ENCODE assay signal across 25 cellular contexts in the genomic region with DNA sequence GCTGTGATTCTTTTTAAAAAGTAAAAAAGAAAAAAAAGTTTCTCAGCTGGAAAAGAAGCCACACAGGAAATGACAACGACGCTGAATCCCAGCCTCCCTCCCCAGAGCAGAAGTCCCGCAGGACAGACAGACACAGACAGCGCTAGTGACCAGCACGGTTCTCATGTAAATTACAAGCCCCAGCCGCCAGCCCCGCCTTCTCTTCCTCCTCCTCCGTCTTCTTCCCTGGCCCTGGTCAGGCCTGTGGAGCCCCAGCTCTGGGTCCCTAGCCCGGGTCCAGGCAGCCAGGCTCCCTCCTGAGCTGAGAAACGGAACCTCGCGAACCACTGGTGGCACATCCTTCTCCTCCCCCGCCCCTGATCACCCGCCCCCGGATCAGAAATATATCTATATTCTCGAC. TPM values are rescaled to one million over a fixed set of nuclear protein-coding genes. Genes with fewer than 3 reads are reported as not detected.
DNase-seq lines count a peak whose midpoint lies in the region; ATAC-seq, FAIRE-seq and TF ChIP-seq lines count a peak whose summit lies in the region.
"Had no signal": no experiment of that assay in that cellular context is flagged by ENCODE, and none has a peak within 500 bp of the region (broad histone marks: within the 10 kb centered on the region; RNA-seq: fewer than 3 reads in every experiment).

No MANE protein-coding gene starts in this region.

- H3K9me3 ChIP-seq in left ventricle myocardium inferior (replicated peaks) = no peaks in the 10 kb centered on the region
- no peaks in the 10 kb centered on the region for H3K9me3 ChIP-seq in GM12878 (replicated peaks; ENCODE audit: control insufficient read depth, insufficient read depth, low read length)
- no peaks in the 10 kb centered on the region for H3K9me3 ChIP-seq in ascending aorta
- H3K9me3 ChIP-seq in MM.1S (replicated peaks; ENCODE audit: insufficient read depth, low read length) = no peaks in the 10 kb centered on the region
- H3K9me3 ChIP-seq: A549, SJSA1 had no signal

- TF ChIP-seq CTCF in left ventricle myocardium inferior (IDR thresholded peaks at IDR 0.05; ENCODE audit: borderline replicate concordance) (no peak), GM12878 (IDR thresholded peaks at IDR 0.05 in 2 of 3, conservative IDR thresholded peaks at IDR 0.05 in 1 of 3; ENCODE audit: control insufficient read depth in 2 of 3, extremely low read depth in 1 of 3, insufficient read depth in 1 of 3, low read depth in 3 of 3, low read length in 3 of 3) (no peak), ascending aorta (IDR thresholded peaks at IDR 0.05) (no peak), MM.1S (IDR thresholded peaks at IDR 0.05; ENCODE audit: low read length) (no peak)

- FAIRE-seq in GM12878 (lab: Jason Lieb, UNC) = no peak
- FAIRE-seq: A549, GM19239 had no signal

- peaks cover 4 to 6% (median 5%) of the 10 kb centered on the region in 3 donors for H3K4me1 Mint-ChIP-seq in IgD-negative memory B cell

- intact Hi-C loops in left ventricle myocardium inferior (cut with micrococcal nuclease) = no loop called here
- intact Hi-C loops in left ventricle myocardium superior (cut with micrococcal nuclease) = no loop called here
- intact Hi-C loops in GM12878 (cut with micrococcal nuclease; ENCODE audit: unreplicated experiment) = no loop called here
- intact Hi-C loops in ascending aorta (cut with DNase I) = no loop called here

- H3K4me3 ChIP-seq in left ventricle myocardium inferior (no peak overlapping the region), GM12878 (no peak overlapping the region), ascending aorta (no peak overlapping the region), MM.1S (ENCODE audit: low read length) (no peak overlapping the region)
- H3K4me3 ChIP-seq: A549, GM23338, SJSA1 had no signal

- H3K9ac ChIP-seq in GM12878 (ENCODE audit: control insufficient read depth, insufficient read depth, low read length) (no peak overlapping the region), MM.1S (ENCODE audit: low read length) (no peak overlapping the region)
- H3K9ac ChIP-seq: KMS-11 had no signal

- TF ChIP-seq EP300 in GM12878 (IDR thresholded peaks at IDR 0.05; ENCODE audit: borderline replicate concordance in 1 of 2, control insufficient read depth in 1 of 2, low read depth in 2 of 2, low read length in 2 of 2) = no peak

- H3K27me3 ChIP-seq in left ventricle myocardium inferior (ENCODE audit: low read depth) = peaks cover 17% of the 10 kb centered on the region
- no peaks in the 10 kb centered on the region for H3K27me3 ChIP-seq in GM12878 (replicated peaks in 1 of 2; ENCODE audit: control insufficient read depth in 2 of 2, insufficient read depth in 2 of 2, low read length in 1 of 2)
- H3K27me3 ChIP-seq in ascending aorta = no peaks in the 10 kb centered on the region
- H3K27me3 ChIP-seq in MM.1S (replicated peaks; ENCODE audit: insufficient read depth, low read length) = no peaks in the 10 kb centered on the region
- H3K27me3 ChIP-seq: SJSA1 had no signal

- SMC1A ChIA-PET in GM12878 (lab: Charles Lee; ENCODE audit: uncharacterized antibody, unreplicated experiment) = no interaction called here

- peak overlapping the region in 1 of 4 donors; percentile 38 for H3K4me3 Mint-ChIP-seq in IgD-negative memory B cell
- H3K4me3 Mint-ChIP-seq: GM23338 had no signal

- TF ChIP-seq RAD21 in GM12878 (IDR thresholded peaks at IDR 0.05; ENCODE audit: insufficient read depth, low read depth, low read length) = no peak

- whole genome bisulfite sequencing in GM12878 (ENCODE audit: insufficient coverage, insufficient replicate concordance, low lambda C conversion rate, missing lambda C conversion rate) = 81% methylated on average over 16 of the region's 16 CpGs

- H3K79me2 ChIP-seq in GM12878 (ENCODE audit: control insufficient read depth, insufficient read depth, low read length) = no peaks in the 10 kb centered on the region
- H3K79me2 ChIP-seq in MM.1S (ENCODE audit: low read length) = no peaks in the 10 kb centered on the region

- H3K27ac ChIP-seq in left ventricle myocardium inferior (replicated peaks) = peak overlapping the region; percentile 71
- no peak overlapping the region for H3K27ac ChIP-seq in GM12878 (ENCODE audit: control insufficient read depth, insufficient read depth)
- H3K27ac ChIP-seq in ascending aorta = no peak overlapping the region
- no peak overlapping the region for H3K27ac ChIP-seq in MM.1S (ENCODE audit: low read length)
- H3K27ac ChIP-seq: A549, C4-2B, KMS-11, SJSA1 had no signal

- H2AFZ ChIP-seq in GM12878 (ENCODE audit: control insufficient read depth, low read depth, low read length) (no peak overlapping the region), MM.1S (ENCODE audit: low read length) (no peak overlapping the region)
- H2AFZ ChIP-seq: GM23338 had no signal

- no peaks in the 10 kb centered on the region for H3K9me2 ChIP-seq in MM.1S (replicated peaks; ENCODE audit: insufficient read depth, low read length)

- CTCF ChIA-PET in GM12878 (lab: Yijun Ruan, JAX) = interaction anchor here (1.6 kb wide), 1 partner anchor 195 kb away, joined by 3 read pairs; no protein-coding TSS in a partner anchor

- no peak for ATAC-seq in left ventricle myocardium superior
- no peak for ATAC-seq in GM12878
- ATAC-seq in HG02870 (IDR thresholded peaks at IDR 0.05; ENCODE audit: unreplicated experiment) = no peak
- ATAC-seq: A549, GM23338 had no signal

- H3K36me3 Mint-ChIP-seq in IgD-negative memory B cell = peaks cover 1% of the 10 kb centered on the region

- POLR2A ChIA-PET in GM12878 (lab: Charles Lee) = no interaction called here

- BruUV-seq in GM12878 (replicated peaks; lab: Mats Ljungman, UMichigan) = TSS peak; percentile 61

- H3K9me3 Mint-ChIP-seq in IgD-negative memory B cell = no peaks in the 10 kb centered on the region
- H3K9me3 Mint-ChIP-seq: GM23338 had no signal

- H3K27me3 Mint-ChIP-seq in IgD-negative memory B cell = peaks cover 3% of the 10 kb centered on the region

- TF ChIP-seq POLR2A in GM12878 (IDR thresholded peaks at IDR 0.05; ENCODE audit: low read depth, low read length) = no peak

- H3K4me2 ChIP-seq in GM12878 (ENCODE audit: control insufficient read depth, insufficient read depth) (no peak overlapping the region), MM.1S (ENCODE audit: low read depth, low read length) (no peak overlapping the region)
- H3K4me2 ChIP-seq: A549, GM23338, KMS-11 had no signal

- DNase-seq in left ventricle myocardium inferior = peak; percentile 43
- DNase-seq in left ventricle myocardium superior = no peak
- DNase-seq in GM12878 (ENCODE audit: low read depth, low spot score) = no peak
- no peak for DNase-seq in ascending aorta (ENCODE audit: low spot score in 2 of 2)
- DNase-seq in activated naive CD4-positive, alpha-beta T cell treated with anti-CD3 and anti-CD28 coated beads, Interleukin-2, amount 50 U/mL, for 16 hours = no peak
- no peak for DNase-seq in MM.1S
- DNase-seq: COR-L47, DMS153, GDM1, HCEC 1CT, NCI-H1048, NCI-H1436, NCI-H1930, NCI-H226, NCI-H524 treated with DMSO at 0.1 percent for 48 hours had no signal

- RAD21 ChIA-PET in GM12878 (lab: Charles Lee; ENCODE audit: unreplicated experiment) = interaction anchor here (0.6 kb wide), 1 partner anchor 61 kb away, joined by 3 read pairs; the partner anchor contains the start of gene ZC3H18

- H3K27ac Mint-ChIP-seq in IgD-negative memory B cell = peak overlapping the region in 2 of 3 donors; percentile 18 to 69
- H3K27ac Mint-ChIP-seq: GM23338 had no signal

- in situ Hi-C loops in GM12878 (cut with MboI) = no loop called here

- H3K36me3 ChIP-seq in left ventricle myocardium inferior (peaks cover 51% of the 10 kb centered on the region), GM12878 (ENCODE audit: control insufficient read depth in 2 of 2, insufficient read depth in 2 of 2, low read length in 1 of 2) (peaks cover 3 to 28% of the 10 kb centered on the region in 2 experiments; a peak in 3 of 4 replicates), ascending aorta (peaks cover 56 to 70% of the 10 kb centered on the region in 2 donors), MM.1S (replicated peaks; ENCODE audit: insufficient read depth, low read length) (no peaks in the 10 kb centered on the region)

- H3K4me1 ChIP-seq in left ventricle myocardium inferior (peaks cover 48% of the 10 kb centered on the region), GM12878 (ENCODE audit: control insufficient read depth, insufficient read depth, low read length) (peaks cover 16% of the 10 kb centered on the region), ascending aorta (peaks cover 0 to 4% of the 10 kb centered on the region in 2 donors), MM.1S (ENCODE audit: low read length) (peaks cover 8% of the 10 kb centered on the region; the same call in 1 of the 2 replicates)
- H3K4me1 ChIP-seq: A549 had no signal

- H4K20me1 ChIP-seq in GM12878 (ENCODE audit: control insufficient read depth, insufficient read depth) (no peaks in the 10 kb centered on the region; the same call in 1 of the 2 replicates), MM.1S (ENCODE audit: insufficient read depth, low read length) (no peaks in the 10 kb centered on the region)

- H3F3A ChIP-seq in MM.1S (ENCODE audit: insufficient read depth, low read length) = peaks cover 8% of the 10 kb centered on the region; the same call in 1 of the 2 replicates

RNA-seq across cellular contexts. Expression of gene IL17C, which starts 7.0 kb away (rescaled TPM):
- total RNA-seq in left ventricle myocardium inferior = not detected
- not detected for total RNA-seq in left ventricle myocardium superior
- not detected for polyA plus RNA-seq in IgD-negative memory B cell
- not detected in 2 replicates for total RNA-seq in GM12878 (2013; cell fraction: nucleolus; rRNA removed)
- not detected in 2 replicates for total RNA-seq in GM12878 (2014; rRNA removed)
- not detected in 2 replicates for total RNA-seq in GM12878 (2014; rRNA removed; fragmentation: Illumina TruSeq; extraction: Trizol)
- total RNA-seq in GM12878 (2021) = not detected in 2 replicates
- polyA plus RNA-seq in GM12878 (2011; ENCODE audit: low read depth) = not detected
- polyA plus RNA-seq in GM12878 (2011; rRNA removed) = not detected in 2 replicates
- polyA plus RNA-seq in GM12878 (2011; cell fraction: cytosol; rRNA removed) = 0.08 and 0.10 TPM in 2 replicates
- 0.31 and 0.55 TPM in 2 replicates for polyA plus RNA-seq in GM12878 (2011; cell fraction: nucleus; rRNA removed)
- 0.26 and 0.32 TPM in 2 replicates for polyA plus RNA-seq in GM12878 (2012)
- polyA plus RNA-seq in GM12878 (2014; fragmentation: Illumina TruSeq; extraction: Trizol) = not detected in 2 replicates
- not detected for polyA plus RNA-seq in GM12878 (2014; fragmentation: Nextera tagmentation; extraction: Ambion mirVana)
- 0.33 TPM in 1 of 2 replicates, not detected in the other for polyA plus RNA-seq in GM12878 (2014; rRNA removed)
- not detected for polyA plus RNA-seq in GM12878 (2016; fragmentation: Nextera tagmentation; extraction: Ambion mirVana)
- polyA minus RNA-seq in GM12878 (2011; rRNA and poly(A)+ RNA removed) = not detected in 2 replicates
- not detected in 2 replicates for polyA minus RNA-seq in GM12878 (2011; cell fraction: cytosol; rRNA and poly(A)+ RNA removed)
- not detected in 2 replicates for polyA minus RNA-seq in GM12878 (2011; cell fraction: nucleus; rRNA and poly(A)+ RNA removed)
- not detected for total RNA-seq in ascending aorta
- total RNA-seq: Daoy, M059J, SJSA1 had no signal
- polyA plus RNA-seq: A549 had no signal

RNA-seq across cellular contexts. Expression of gene CYBA, which starts 19.5 kb away (rescaled TPM):
- 42.6 TPM for total RNA-seq in left ventricle myocardium inferior
- 48.6 TPM for total RNA-seq in left ventricle myocardium superior
- 1,890 TPM for polyA plus RNA-seq in IgD-negative memory B cell
- total RNA-seq in GM12878 (2013; cell fraction: nucleolus; rRNA removed) = 178 and 189 TPM in 2 replicates
- 531 and 598 TPM in 2 replicates for total RNA-seq in GM12878 (2014; rRNA removed)
- 114 and 132 TPM in 2 replicates for total RNA-seq in GM12878 (2014; rRNA removed; fragmentation: Illumina TruSeq; extraction: Trizol)
- total RNA-seq in GM12878 (2021) = 373 and 384 TPM in 2 replicates
- polyA plus RNA-seq in GM12878 (2011; ENCODE audit: low read depth) = 92.9 TPM
- 29.3 and 78.7 TPM in 2 replicates for polyA plus RNA-seq in GM12878 (2011; rRNA removed)
- 257 and 379 TPM in 2 replicates for polyA plus RNA-seq in GM12878 (2011; cell fraction: cytosol; rRNA removed)
- 417 and 477 TPM in 2 replicates for polyA plus RNA-seq in GM12878 (2011; cell fraction: nucleus; rRNA removed)
- 413 and 478 TPM in 2 replicates for polyA plus RNA-seq in GM12878 (2012)
- 7.9 and 53.2 TPM in 2 replicates for polyA plus RNA-seq in GM12878 (2014; fragmentation: Illumina TruSeq; extraction: Trizol)
- under 1 TPM; 0.55 to 0.66 TPM for polyA plus RNA-seq in GM12878 (2014; fragmentation: Nextera tagmentation; extraction: Ambion mirVana)
- 551 and 668 TPM in 2 replicates for polyA plus RNA-seq in GM12878 (2014; rRNA removed)
- 100 to 1,000 TPM; 462 to 477 TPM for polyA plus RNA-seq in GM12878 (2016; fragmentation: Nextera tagmentation; extraction: Ambion mirVana)
- 55.5 and 207 TPM in 2 replicates for polyA minus RNA-seq in GM12878 (2011; rRNA and poly(A)+ RNA removed)
- 88.6 and 114 TPM in 2 replicates for polyA minus RNA-seq in GM12878 (2011; cell fraction: cytosol; rRNA and poly(A)+ RNA removed)
- 55.1 and 94.4 TPM in 2 replicates for polyA minus RNA-seq in GM12878 (2011; cell fraction: nucleus; rRNA and poly(A)+ RNA removed)
- total RNA-seq in ascending aorta = 361 TPM
- total RNA-seq: M059J, SJSA1 had no signal

RNA-seq across cellular contexts. Expression of gene MVD, which starts 31.5 kb away (rescaled TPM):
- total RNA-seq in left ventricle myocardium inferior (25.3 TPM), left ventricle myocardium superior (23.9 TPM), GM12878 (2014; rRNA removed) (101 and 104 TPM in 2 replicates), GM12878 (2014; rRNA removed; fragmentation: Illumina TruSeq; extraction: Trizol) (45.0 and 50.0 TPM in 2 replicates), GM12878 (2021) (132 and 147 TPM in 2 replicates), ascending aorta (72.9 TPM)
- polyA plus RNA-seq in IgD-negative memory B cell (26.0 TPM), GM12878 (2011; rRNA removed) (15.5 and 41.4 TPM in 2 replicates), GM12878 (2014; fragmentation: Illumina TruSeq; extraction: Trizol) (8.4 and 28.9 TPM in 2 replicates), GM12878 (2014; fragmentation: Nextera tagmentation; extraction: Ambion mirVana) (1 to 10 TPM; 5.0 to 6.8 TPM), GM12878 (2014; rRNA removed) (80.1 and 95.9 TPM in 2 replicates), GM12878 (2016; fragmentation: Nextera tagmentation; extraction: Ambion mirVana) (10 to 100 TPM; 80.5 to 85.4 TPM)
- total RNA-seq in GM12878 (2013; cell fraction: nucleolus; rRNA removed) = 81.8 and 88.4 TPM in 2 replicates
- polyA plus RNA-seq in GM12878 (2011; ENCODE audit: low read depth) = 21.0 TPM
- polyA plus RNA-seq in GM12878 (2011; cell fraction: cytosol; rRNA removed) = 53.9 and 79.5 TPM in 2 replicates
- polyA plus RNA-seq in GM12878 (2011; cell fraction: nucleus; rRNA removed) = 293 and 318 TPM in 2 replicates
- 91.8 and 107 TPM in 2 replicates for polyA plus RNA-seq in GM12878 (2012)
- 18.5 and 44.7 TPM in 2 replicates for polyA minus RNA-seq in GM12878 (2011; rRNA and poly(A)+ RNA removed)
- polyA minus RNA-seq in GM12878 (2011; cell fraction: cytosol; rRNA and poly(A)+ RNA removed) = 25.0 and 33.1 TPM in 2 replicates
- 39.9 and 52.2 TPM in 2 replicates for polyA minus RNA-seq in GM12878 (2011; cell fraction: nucleus; rRNA and poly(A)+ RNA removed)

RNA-seq across cellular contexts. Expression of gene SNAI3, which starts 54.9 kb away (rescaled TPM):
- total RNA-seq in left ventricle myocardium inferior (3.1 TPM), left ventricle myocardium superior (3.8 TPM), GM12878 (2014; rRNA removed) (4.7 and 6.5 TPM in 2 replicates), GM12878 (2014; rRNA removed; fragmentation: Illumina TruSeq; extraction: Trizol) (1.2 and 1.7 TPM in 2 replicates), GM12878 (2021) (5.7 and 7.4 TPM in 2 replicates), ascending aorta (not detected)
- polyA plus RNA-seq in IgD-negative memory B cell (12.3 TPM), GM12878 (2011; rRNA removed) (0.53 and 1.5 TPM in 2 replicates), GM12878 (2014; fragmentation: Illumina TruSeq; extraction: Trizol) (0.10 and 1.4 TPM in 2 replicates), GM12878 (2014; fragmentation: Nextera tagmentation; extraction: Ambion mirVana) (under 1 TPM; 0.21 to 0.26 TPM), GM12878 (2014; rRNA removed) (4.3 and 6.6 TPM in 2 replicates), GM12878 (2016; fragmentation: Nextera tagmentation; extraction: Ambion mirVana) (1 to 10 TPM; 6.2 to 7.1 TPM)
- 2.4 and 3.1 TPM in 2 replicates for total RNA-seq in GM12878 (2013; cell fraction: nucleolus; rRNA removed)
- 1.5 TPM for polyA plus RNA-seq in GM12878 (2011; ENCODE audit: low read depth)
- polyA plus RNA-seq in GM12878 (2011; cell fraction: cytosol; rRNA removed) = 2.0 and 3.2 TPM in 2 replicates
- polyA plus RNA-seq in GM12878 (2011; cell fraction: nucleus; rRNA removed) = 4.2 TPM in 2 replicates
- 2.6 and 2.8 TPM in 2 replicates for polyA plus RNA-seq in GM12878 (2012)
- polyA minus RNA-seq in GM12878 (2011; rRNA and poly(A)+ RNA removed) = 1.1 and 2.2 TPM in 2 replicates
- 2.3 and 2.4 TPM in 2 replicates for polyA minus RNA-seq in GM12878 (2011; cell fraction: cytosol; rRNA and poly(A)+ RNA removed)
- polyA minus RNA-seq in GM12878 (2011; cell fraction: nucleus; rRNA and poly(A)+ RNA removed) = 0.97 and 2.1 TPM in 2 replicates
- total RNA-seq: Daoy, M059J had no signal
- polyA plus RNA-seq: A549 had no signal
